23 cellular contexts compared by ENCODE assay signal in the genomic region with DNA sequence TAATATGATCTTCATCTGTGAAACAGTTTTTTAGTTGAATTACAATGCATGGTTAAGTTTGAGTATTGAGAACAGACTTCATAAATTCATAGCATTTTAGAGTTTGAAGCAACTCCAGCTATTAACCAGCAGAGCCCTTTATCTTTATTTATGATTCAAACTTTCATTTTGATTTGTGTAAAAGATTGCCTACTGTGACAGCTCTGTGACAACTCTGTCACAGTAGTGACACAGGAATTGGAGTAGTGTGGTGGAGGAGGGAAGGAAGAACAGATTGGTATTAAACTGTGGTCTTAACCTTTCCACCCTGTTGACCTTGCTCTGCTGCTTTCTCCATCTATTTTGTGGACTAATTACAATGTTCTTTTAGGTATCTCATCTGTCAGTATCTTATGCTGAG.
DNase-seq lines count a peak whose midpoint lies in the region; ATAC-seq and TF ChIP-seq lines count a peak whose summit lies in the region.
"Had no signal": no experiment of that assay in that cellular context is flagged by ENCODE, and none has a peak within 500 bp of the region (broad histone marks: within the 10 kb centered on the region; RNA-seq: fewer than 3 reads in every experiment).

No MANE protein-coding gene starts in this region.

- no peak for TF ChIP-seq RAD21 in neural cell (conservative IDR thresholded peaks at IDR 0.05)

- CTCF ChIA-PET in WTC11 (lab: Charles Lee) = no interaction called here

- H3K36me3 Mint-ChIP-seq in WTC11 (no peaks in the 10 kb centered on the region), type B pancreatic cell (peaks cover under 1% of the 10 kb centered on the region)

- H3K9me3 ChIP-seq in left ventricle myocardium inferior (replicated peaks) = no peaks in the 10 kb centered on the region
- H3K9me3 ChIP-seq in neural cell (ENCODE audit: low read length) = no peaks in the 10 kb centered on the region
- H3K9me3 ChIP-seq in lower lobe of right lung = no peaks in the 10 kb centered on the region
- H3K9me3 ChIP-seq: body of pancreas, prostate gland, stomach, thyroid gland had no signal

- no peak overlapping the region for H3K4me2 ChIP-seq in neural cell (ENCODE audit: low read length)

- POLR2A ChIA-PET in WTC11 (lab: Charles Lee) = no interaction called here

- no peak overlapping the region for H3K9ac ChIP-seq in neural cell (ENCODE audit: low read length)

- peak; percentile 92 for TF ChIP-seq EP300 in neural cell (conservative IDR thresholded peaks at IDR 0.05; ENCODE audit: poor library complexity, severe bottlenecking)

- H3K27me3 Mint-ChIP-seq in WTC11 (ENCODE audit: low read depth) (no peaks in the 10 kb centered on the region), type B pancreatic cell (no peaks in the 10 kb centered on the region)
- H3K27me3 Mint-ChIP-seq: activated CD4-positive, alpha-beta T cell treated with anti-CD3 and anti-CD28 coated beads, Interleukin-2, amount 10 ng/mL, durations not matched to agents 24 days and 14 days had no signal

- no peaks in the 10 kb centered on the region for H3K27me3 ChIP-seq in left ventricle myocardium inferior (ENCODE audit: low read depth)
- H3K27me3 ChIP-seq in neural cell (ENCODE audit: insufficient read depth, low read depth, low read length) = no peaks in the 10 kb centered on the region
- no peaks in the 10 kb centered on the region for H3K27me3 ChIP-seq in lower lobe of right lung (ENCODE audit: low read depth)
- H3K27me3 ChIP-seq: body of pancreas, stomach, thyroid gland had no signal

- intact Hi-C loops in left ventricle myocardium inferior (cut with micrococcal nuclease) = no loop called here
- intact Hi-C loops in left ventricle myocardium superior (cut with micrococcal nuclease) = no loop called here
- intact Hi-C loops in lower lobe of right lung (cut with DNase I) = no loop called here

- H3K36me3 ChIP-seq in left ventricle myocardium inferior (no peaks in the 10 kb centered on the region), neural cell (ENCODE audit: insufficient read depth, low read length) (no peaks in the 10 kb centered on the region), lower lobe of right lung (no peaks in the 10 kb centered on the region)
- H3K36me3 ChIP-seq: prostate gland, stomach, thyroid gland had no signal

- H4K20me1 ChIP-seq in neural cell (ENCODE audit: insufficient read depth) = no peaks in the 10 kb centered on the region

- ATAC-seq in left ventricle myocardium superior (no peak), WTC11 (no peak), lower lobe of right lung (no peak)
- ATAC-seq: body of pancreas, PC-3 had no signal

- H3K27ac Mint-ChIP-seq in WTC11 (peak overlapping the region; percentile 16; the same call in 1 of the 2 replicates), type B pancreatic cell (peak overlapping the region; percentile 47)
- H3K27ac Mint-ChIP-seq: activated CD4-positive, alpha-beta T cell treated with anti-CD3 and anti-CD28 coated beads, Interleukin-2, amount 10 ng/mL, durations not matched to agents 24 days and 14 days had no signal

- no peak overlapping the region for H2AFZ ChIP-seq in neural cell (ENCODE audit: low read depth, low read length)

- H3K4me3 ChIP-seq in left ventricle myocardium inferior (no peak overlapping the region), neural cell (ENCODE audit: low read length) (no peak overlapping the region), lower lobe of right lung (no peak overlapping the region)
- H3K4me3 ChIP-seq: body of pancreas, prostate gland, stomach, thyroid gland had no signal

- DNase-seq in left ventricle myocardium inferior = no peak
- DNase-seq in left ventricle myocardium superior = no peak
- DNase-seq in WTC11 (ENCODE audit: low spot score) = no peak
- DNase-seq in type B pancreatic cell (ENCODE audit: extremely low spot score, unreplicated experiment) = no peak
- no peak for DNase-seq in D341Med (ENCODE audit: low spot score)
- DNase-seq in lower lobe of right lung = no peak
- DNase-seq in dedifferentiated amniotic fluid mesenchymal stem cell (ENCODE audit: extremely low spot score) = no peak
- DNase-seq: activated CD4-positive, alpha-beta T cell treated with anti-CD3 and anti-CD28 coated beads, Interleukin-2, amount 10 ng/mL, durations not matched to agents 24 days and 14 days; activated gamma-delta T cell; activated T-cell treated with anti-CD3 and anti-CD28 coated beads, Interleukin-2, amount 50 U/mL, for 1 hour; body of pancreas; effector CD8-positive, alpha-beta T cell; NCI-H510A; NK-92 treated with Interleukin-12 subunit alpha and Interleukin-12 subunit beta, amount 100 ng/mL, for 24 hours; PC-3; SHP77 treated with DMSO at 0.1 percent for 48 hours; small intestine; stimulated activated CD4-positive, alpha-beta T cell treated with anti-CD3 and anti-CD28 coated beads, Interleukin-1b, Interleukin-23, amount 100 ng/mL, for 48 hours; stimulated activated CD8-positive, alpha-beta memory T cell treated with anti-CD3 and anti-CD28 coated beads, Interleukin-4, amount 100 ng/mL, for 48 hours; stomach; thyroid gland had no signal

- TF ChIP-seq CTCF in left ventricle myocardium inferior (IDR thresholded peaks at IDR 0.05; ENCODE audit: borderline replicate concordance) (no peak), WTC11 (IDR thresholded peaks at IDR 0.05) (no peak), neural cell (IDR thresholded peaks at IDR 0.05; ENCODE audit: poor library complexity, severe bottlenecking) (no peak), type B pancreatic cell (conservative IDR thresholded peaks at IDR 0.05) (no peak), lower lobe of right lung (IDR thresholded peaks at IDR 0.05) (no peak)

- peaks cover under 1% of the 10 kb centered on the region for H3K9me3 Mint-ChIP-seq in WTC11
- no peaks in the 10 kb centered on the region for H3K9me3 Mint-ChIP-seq in type B pancreatic cell

- no peaks in the 10 kb centered on the region for H3F3A ChIP-seq in neural cell (ENCODE audit: insufficient read depth, low read length, poor library complexity, severe bottlenecking)

- no peaks in the 10 kb centered on the region for H3K79me2 ChIP-seq in neural cell (replicated peaks; ENCODE audit: insufficient read depth, low read length)

- H3K4me1 Mint-ChIP-seq in WTC11 = peaks cover 81% of the 10 kb centered on the region
- peaks cover 18% of the 10 kb centered on the region for H3K4me1 Mint-ChIP-seq in type B pancreatic cell (ENCODE audit: unreplicated experiment)
- H3K4me1 Mint-ChIP-seq: activated CD4-positive, alpha-beta T cell treated with anti-CD3 and anti-CD28 coated beads, Interleukin-2, amount 10 ng/mL, durations not matched to agents 24 days and 14 days had no signal

- H3K4me1 ChIP-seq in left ventricle myocardium inferior (peaks cover 94% of the 10 kb centered on the region), lower lobe of right lung (peaks cover 42% of the 10 kb centered on the region)

- H3K9me2 ChIP-seq in neural cell (ENCODE audit: insufficient read depth, low read length) = no peaks in the 10 kb centered on the region

- H3K4me3 Mint-ChIP-seq in WTC11 = no peak overlapping the region
- H3K4me3 Mint-ChIP-seq in type B pancreatic cell = no peak overlapping the region
- H3K4me3 Mint-ChIP-seq: activated CD4-positive, alpha-beta T cell treated with anti-CD3 and anti-CD28 coated beads, Interleukin-2, amount 10 ng/mL, durations not matched to agents 24 days and 14 days had no signal

- H3K27ac ChIP-seq in left ventricle myocardium inferior (replicated peaks) (peak overlapping the region; percentile 66), neural cell (ENCODE audit: low read length) (no peak overlapping the region), lower lobe of right lung (no peak overlapping the region)
- H3K27ac ChIP-seq: stomach, thyroid gland had no signal

TF ChIP-seq in WTC11, 78 proteins besides CTCF, POLR2A, EP300 and RAD21 (continues in another document):
- no peak for TF ChIP-seq ZNF396 (CRISPR knock-in tag; IDR thresholded peaks at IDR 0.05; ENCODE audit: borderline replicate concordance)
- no peak for TF ChIP-seq RORB (CRISPR knock-in tag; IDR thresholded peaks at IDR 0.05)
- TF ChIP-seq NFYB (CRISPR knock-in tag; conservative IDR thresholded peaks at IDR 0.05; ENCODE audit: low read depth) = no peak
- TF ChIP-seq MXD4 (CRISPR knock-in tag; IDR thresholded peaks at IDR 0.05; ENCODE audit: borderline replicate concordance) = no peak
- TF ChIP-seq EMX1 (CRISPR knock-in tag; IDR thresholded peaks at IDR 0.05) = no peak
- no peak for TF ChIP-seq JAZF1 (CRISPR knock-in tag; IDR thresholded peaks at IDR 0.05)
- TF ChIP-seq, protein P1, sequence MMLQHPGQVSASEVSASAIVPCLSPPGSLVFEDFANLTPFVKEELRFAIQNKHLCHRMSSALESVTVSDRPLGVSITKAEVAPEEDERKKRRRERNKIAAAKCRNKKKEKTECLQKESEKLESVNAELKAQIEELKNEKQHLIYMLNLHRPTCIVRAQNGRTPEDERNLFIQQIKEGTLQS (CRISPR knock-in tag; conservative IDR thresholded peaks at IDR 0.05) = no peak

TF ChIP-seq in neural cell, 6 proteins besides CTCF, POLR2A, EP300 and RAD21:
- TF ChIP-seq TAF1 (IDR thresholded peaks at IDR 0.05; ENCODE audit: low read depth) (no peak), POLR2AphosphoS5 (IDR thresholded peaks at IDR 0.05) (peak; percentile 69)
TF ChIP-seq in neural cell: peak in this region for 1.
